ENCODE assay signal across 28 cellular contexts in the genomic region with DNA sequence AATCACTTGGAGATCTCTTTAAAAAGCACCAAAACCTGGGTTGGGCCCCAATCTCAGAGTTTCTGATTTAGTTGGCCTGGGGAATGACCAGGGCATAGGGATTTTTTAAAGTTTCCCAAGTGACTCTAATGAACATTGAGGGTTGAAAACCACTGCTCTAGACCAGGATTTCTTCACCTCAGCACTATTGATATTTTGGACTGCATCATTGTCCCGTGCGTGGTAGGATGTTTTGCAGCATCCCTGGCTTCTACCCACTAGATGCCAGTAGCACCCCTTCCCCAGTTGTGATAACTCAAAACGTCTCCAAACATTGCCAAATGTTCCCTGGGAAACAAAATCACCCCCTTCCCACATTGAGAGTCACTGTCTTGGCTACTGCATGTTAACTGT.
DNase-seq lines count a peak whose midpoint lies in the region; ATAC-seq and TF ChIP-seq lines count a peak whose summit lies in the region.
"Had no signal": no experiment of that assay in that cellular context is flagged by ENCODE, and none has a peak within 500 bp of the region (broad histone marks: within the 10 kb centered on the region; RNA-seq: fewer than 3 reads in every experiment).

No MANE protein-coding gene starts in this region.

- ATAC-seq in GM18868 (IDR thresholded peaks at IDR 0.05; ENCODE audit: unreplicated experiment) (peak; percentile 26), HG03354 (IDR thresholded peaks at IDR 0.05; ENCODE audit: poor library complexity, severe bottlenecking, unreplicated experiment) (peak; percentile 15), activated B cell treated with CpG ODN at 0.5 μM for 24 hours (ENCODE audit: low read depth) (no peak), GM19324 (IDR thresholded peaks at IDR 0.05; ENCODE audit: low FRiP score, unreplicated experiment) (no peak)
- ATAC-seq: K562, left lung, upper lobe of right lung had no signal

- no peaks in the 10 kb centered on the region for H3K9me3 Mint-ChIP-seq in activated B cell treated with CpG ODN at 0.5 μM for 24 hours
- peaks cover 5% of the 10 kb centered on the region for H3K9me3 Mint-ChIP-seq in activated naive CD4-positive, alpha-beta T cell treated with anti-CD3 and anti-CD28 coated beads, Interleukin-2, amount 10 ng/mL, durations not matched to agents 7 days and 5 days
- H3K9me3 Mint-ChIP-seq: activated CD4-positive, alpha-beta memory T cell treated with anti-CD3 and anti-CD28 coated beads, Interleukin-2, amount 10 ng/mL, durations not matched to agents 7 days and 5 days; dendritic cell treated with granulocyte-macrophage colony-stimulating factor and Interleukin-4, amounts not matched to agents 40 ng/mL and 50 ng/mL, for 4 days had no signal

- H3K4me3 ChIP-seq in GM12865 (ENCODE audit: low read depth, low read length) = no peak overlapping the region
- H3K4me3 ChIP-seq: adrenal gland, breast epithelium, heart left ventricle, K562, left lung, mucosa of descending colon, Peyer's patch, SJCRH30, skin epidermis, upper lobe of right lung had no signal

- DNase-seq in GM12865 (ENCODE audit: low read depth) = peak; percentile 62
- no peak for DNase-seq in activated B cell treated with CpG ODN at 0.5 μM for 24 hours
- no peak for DNase-seq in cerebellar nuclear complex (lab: John Stamatoyannopoulos, UW)
- DNase-seq in activated naive CD4-positive, alpha-beta T cell treated with anti-CD3 and anti-CD28 coated beads, Interleukin-2, amount 10 ng/mL, durations not matched to agents 7 days and 5 days = no peak
- DNase-seq in NCI-H526 treated with DMSO at 0.1 percent for 48 hours (lab: John Stamatoyannopoulos, UW) = no peak
- DNase-seq: activated CD4-positive, alpha-beta memory T cell treated with anti-CD3 and anti-CD28 coated beads, Interleukin-2, amount 10 ng/mL, durations not matched to agents 7 days and 5 days; activated gamma-delta T cell; activated T-cell treated with anti-CD3 and anti-CD28 coated beads for 4 hours; adrenal gland; CD8-positive, alpha-beta memory T cell; DMS79; HCEC 1CT; heart left ventricle; left lung; mucosa of descending colon; NCI-H187 treated with DMSO at 0.1 percent for 48 hours; Peyer's patch; SJCRH30; stimulated activated CD4-positive, alpha-beta T cell treated with anti-CD3 and anti-CD28 coated beads, Interleukin-2, amount 100 ng/mL, for 48 hours; T-helper 17 cell; upper lobe of right lung had no signal

- H3K27ac Mint-ChIP-seq in activated B cell treated with CpG ODN at 0.5 μM for 24 hours = peak overlapping the region; percentile 65
- H3K27ac Mint-ChIP-seq in activated naive CD4-positive, alpha-beta T cell treated with anti-CD3 and anti-CD28 coated beads, Interleukin-2, amount 10 ng/mL, durations not matched to agents 7 days and 5 days = no peak overlapping the region
- H3K27ac Mint-ChIP-seq: activated CD4-positive, alpha-beta memory T cell treated with anti-CD3 and anti-CD28 coated beads, Interleukin-2, amount 10 ng/mL, durations not matched to agents 7 days and 5 days; CD8-positive, alpha-beta memory T cell; dendritic cell treated with granulocyte-macrophage colony-stimulating factor and Interleukin-4, amounts not matched to agents 40 ng/mL and 50 ng/mL, for 4 days; T-helper 17 cell had no signal

- no peak overlapping the region for H3K4me3 Mint-ChIP-seq in activated B cell treated with CpG ODN at 0.5 μM for 24 hours
- no peak overlapping the region for H3K4me3 Mint-ChIP-seq in activated naive CD4-positive, alpha-beta T cell treated with anti-CD3 and anti-CD28 coated beads, Interleukin-2, amount 10 ng/mL, durations not matched to agents 7 days and 5 days
- H3K4me3 Mint-ChIP-seq: activated CD4-positive, alpha-beta memory T cell treated with anti-CD3 and anti-CD28 coated beads, Interleukin-2, amount 10 ng/mL, durations not matched to agents 7 days and 5 days; CD8-positive, alpha-beta memory T cell; dendritic cell treated with granulocyte-macrophage colony-stimulating factor and Interleukin-4, amounts not matched to agents 40 ng/mL and 50 ng/mL, for 4 days; T-helper 17 cell had no signal

- no peaks in the 10 kb centered on the region for H3K36me3 Mint-ChIP-seq in activated B cell treated with CpG ODN at 0.5 μM for 24 hours (ENCODE audit: low read depth)
- H3K36me3 Mint-ChIP-seq in activated naive CD4-positive, alpha-beta T cell treated with anti-CD3 and anti-CD28 coated beads, Interleukin-2, amount 10 ng/mL, durations not matched to agents 7 days and 5 days = peaks cover 6% of the 10 kb centered on the region
- H3K36me3 Mint-ChIP-seq: CD8-positive, alpha-beta memory T cell had no signal

- no peak for TF ChIP-seq CTCF in GM12865 (IDR thresholded peaks at IDR 0.05; ENCODE audit: insufficient read depth, low read depth, low read length, missing control alignments)
- TF ChIP-seq CTCF in activated B cell treated with CpG ODN at 0.5 μM for 24 hours (IDR thresholded peaks at IDR 0.05) = no peak

- intact Hi-C loops in activated B cell treated with CpG ODN at 0.5 μM for 24 hours (cut with micrococcal nuclease) = loop anchor here (5.0 kb wide), 2 partner anchors 159 to 769 kb away; a partner anchor contains a TSS

- POLR2A ChIA-PET in activated B cell treated with CpG ODN at 0.5 μM for 24 hours (lab: Charles Lee) = no interaction called here

- no peaks in the 10 kb centered on the region for H3K27me3 Mint-ChIP-seq in activated B cell treated with CpG ODN at 0.5 μM for 24 hours
- no peaks in the 10 kb centered on the region for H3K27me3 Mint-ChIP-seq in activated naive CD4-positive, alpha-beta T cell treated with anti-CD3 and anti-CD28 coated beads, Interleukin-2, amount 10 ng/mL, durations not matched to agents 7 days and 5 days
- H3K27me3 Mint-ChIP-seq: activated CD4-positive, alpha-beta memory T cell treated with anti-CD3 and anti-CD28 coated beads, Interleukin-2, amount 10 ng/mL, durations not matched to agents 7 days and 5 days; dendritic cell treated with granulocyte-macrophage colony-stimulating factor and Interleukin-4, amounts not matched to agents 40 ng/mL and 50 ng/mL, for 4 days; T-helper 17 cell had no signal

- CTCF ChIA-PET in activated B cell treated with CpG ODN at 0.5 μM for 24 hours (lab: Charles Lee) = interaction anchor here (1.2 to 2.0 kb wide), 2 partner anchors 230 to 285 kb away, joined by 3 to 10 read pairs; no protein-coding TSS in a partner anchor
- CTCF ChIA-PET in activated naive CD4-positive, alpha-beta T cell treated with anti-CD3 and anti-CD28 coated beads, Interleukin-2, amount 10 ng/mL, durations not matched to agents 7 days and 5 days (lab: Charles Lee) = no interaction called here

- peaks cover 65% of the 10 kb centered on the region for H3K4me1 Mint-ChIP-seq in activated B cell treated with CpG ODN at 0.5 μM for 24 hours
- peaks cover 22% of the 10 kb centered on the region for H3K4me1 Mint-ChIP-seq in activated naive CD4-positive, alpha-beta T cell treated with anti-CD3 and anti-CD28 coated beads, Interleukin-2, amount 10 ng/mL, durations not matched to agents 7 days and 5 days

Comparison
In these comparisons a context has a peak if more than half of its experiments do, and no peak if none do; other contexts are left out.
1. ATAC-seq: peak in GM18868 (single experiment) and HG03354 (single experiment); none in activated B cell treated with CpG ODN at 0.5 μM for 24 hours (single experiment) and GM19324 (single experiment).